8 cellular contexts compared by ENCODE assay signal in genomic region chr7:92178928-92179373, GRCh38. TPM values are rescaled to one million over a fixed set of nuclear protein-coding genes. Genes with fewer than 3 reads are reported as not detected.
DNase-seq lines count a peak whose midpoint lies in the region; TF ChIP-seq lines count a peak whose summit lies in the region.

TSS of gene LRRD1 (minus strand) at chr7:92179142. CDS start at chr7:92165202, 13,940 bp downstream.

- in situ Hi-C loops in astrocyte of the cerebellum (cut with HindIII; ENCODE audit: low sequenced_read_pairs) = no loop called here

- intact Hi-C loops in uterus (cut with DNase I; ENCODE audit: low total_unique reads) = no loop called here

- H3K9ac ChIP-seq in rectal smooth muscle tissue (ENCODE audit: low read length) = peak within 1 kb of the TSS; percentile 73

- peaks cover 3% of the 10 kb centered on the region for H3K4me1 ChIP-seq in rectal smooth muscle tissue (ENCODE audit: control insufficient read depth, insufficient read depth, low read length)
- no peaks in the 10 kb centered on the region for H3K4me1 ChIP-seq in uterus

- peak in 1 of 2 donors; percentile 12 for TF ChIP-seq POLR2A in uterus (IDR thresholded peaks at IDR 0.05)

- H3K9me3 ChIP-seq in uterus = no peaks in the 10 kb centered on the region

- DNase-seq in EL = peak; percentile 85
- DNase-seq in GOT3 (lab: John Stamatoyannopoulos, UW) = peak; percentile 27
- DNase-seq in LoVo (ENCODE audit: low spot score) = peak; percentile 79
- peak; percentile 77 to 88 (median 83) for DNase-seq in T-helper 2 cell
- DNase-seq in astrocyte of the cerebellum (ENCODE audit: low read depth) = peak; percentile 35
- DNase-seq in hepatic stellate cell (ENCODE audit: low spot score) = peak; percentile 77
- peak; percentile 68 to 81 for DNase-seq in uterus

- H3K4me3 ChIP-seq in astrocyte of the cerebellum (ENCODE audit: low read depth, low read length) (peak within 1 kb of the TSS; percentile 44), rectal smooth muscle tissue (ENCODE audit: low read length) (peak within 1 kb of the TSS; percentile 65), uterus (peak within 1 kb of the TSS; percentile 33 to 42)

- no peaks in the 10 kb centered on the region for H3K27me3 ChIP-seq in rectal smooth muscle tissue (ENCODE audit: control insufficient read depth, insufficient read depth, low read length)
- no peaks in the 10 kb centered on the region for H3K27me3 ChIP-seq in uterus

- H3K36me3 ChIP-seq in rectal smooth muscle tissue (ENCODE audit: control insufficient read depth, insufficient read depth, low read length) (no peaks in the 10 kb centered on the region), uterus (no peaks in the 10 kb centered on the region)

- peak within 1 kb of the TSS; percentile 83 for H3K27ac ChIP-seq in rectal smooth muscle tissue (ENCODE audit: low read depth, low read length)
- peak within 1 kb of the TSS; percentile 77 to 78 for H3K27ac ChIP-seq in uterus

- TF ChIP-seq CTCF in astrocyte of the cerebellum (IDR thresholded peaks at IDR 0.05; ENCODE audit: low read depth, low read length, missing control alignments) = peak; percentile 95
- TF ChIP-seq CTCF in uterus (IDR thresholded peaks at IDR 0.05) = peak; percentile 89 to 98 (median 94)

RNA-seq across cellular contexts. Expression of gene LRRD1, which starts in this region (rescaled TPM):
- total RNA-seq in uterus = under 1 TPM in 2 of 4 donors, not detected in 2; 0.73 to 0.97 TPM

Comparison
In these comparisons a context has a peak if more than half of its experiments do, and no peak if none do; other contexts are left out.
1. Peak in every context shown above with its lines: DNase-seq, H3K4me3 ChIP-seq and H3K27ac ChIP-seq.
2. Peak in DNase-seq, H3K4me3 ChIP-seq and H3K27ac ChIP-seq in uterus; RNA of the gene not detected or under 1 TPM.
3. DNase-seq: peak in every context shown above with its lines; median percentile 85 in EL; 83 in T-helper 2 cell; 79 in LoVo; 77 in hepatic stellate cell; 74 in uterus; 35 in astrocyte of the cerebellum; 27 in GOT3.